13 cellular contexts compared by ENCODE assay signal in the genomic region with DNA sequence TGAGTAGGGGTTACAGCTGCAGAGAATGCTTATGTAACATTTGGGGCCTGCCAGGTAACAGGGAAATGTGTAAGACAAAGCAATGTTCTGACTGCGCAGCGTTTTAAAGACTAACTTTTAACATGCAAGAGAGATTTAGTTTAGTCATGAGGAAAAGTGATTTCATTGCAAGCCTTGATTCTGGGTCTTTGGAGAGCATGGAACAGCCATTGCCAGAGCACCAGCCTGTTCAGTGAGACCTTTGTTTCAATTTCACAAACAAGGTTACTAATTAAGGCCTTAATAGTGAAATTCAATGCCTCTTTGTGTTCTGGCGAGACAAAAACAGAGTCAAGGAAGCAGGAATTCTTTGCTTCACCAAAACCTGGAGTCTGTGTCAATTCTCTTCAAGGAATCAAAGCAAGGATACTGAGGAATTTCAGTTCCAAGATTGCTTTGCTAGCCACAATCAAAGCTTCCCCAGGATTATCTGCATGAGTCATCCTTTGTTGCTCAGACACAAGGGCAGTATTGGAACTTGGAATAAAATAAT. TPM values are rescaled to one million over a fixed set of nuclear protein-coding genes. Genes with fewer than 3 reads are reported as not detected.
A peak's percentile ranks its signal among the peaks of the same experiment; 100 is the strongest.
DNase-seq lines count a peak whose midpoint lies in the region; TF ChIP-seq lines count a peak whose summit lies in the region.
"Had no signal": no experiment of that assay in that cellular context is flagged by ENCODE, and none has a peak within 500 bp of the region (broad histone marks: within the 10 kb centered on the region; RNA-seq: fewer than 3 reads in every experiment).

No MANE protein-coding gene starts in this region.

- H3K4me3 Mint-ChIP-seq in endothelial cell (ENCODE audit: unreplicated experiment), result no peak overlapping the region
- no peak overlapping the region for H3K4me3 Mint-ChIP-seq in nephron progenitor cell
- H3K4me3 Mint-ChIP-seq: stimulated activated naive B cell treated with anti-CD40 and anti-IgM and Interleukin-4, amounts not matched to agents 10 μg/mL and 1 μg/mL and 100 μg/mL, for 72 hours had no signal

- H3K4me1 ChIP-seq in suprapubic skin, result peaks cover 14% of the 10 kb centered on the region

- H3K4me3 ChIP-seq in AG04450 (ENCODE audit: low read depth, low read length), result no peak overlapping the region
- H3K4me3 ChIP-seq in H7 (ENCODE audit: insufficient read depth, low read depth, low read length), result no peak overlapping the region
- H3K4me3 ChIP-seq in suprapubic skin, result no peak overlapping the region

- H3K4me1 Mint-ChIP-seq in endothelial cell (ENCODE audit: unreplicated experiment) (peaks cover 43% of the 10 kb centered on the region), nephron progenitor cell (peaks cover 34% of the 10 kb centered on the region)

- H3K36me3 ChIP-seq in H7 (replicated peaks; ENCODE audit: control insufficient read depth, insufficient read depth, low read length), result no peaks in the 10 kb centered on the region
- H3K36me3 ChIP-seq in suprapubic skin, result no peaks in the 10 kb centered on the region

- DNase-seq in AG04450 (ENCODE audit: low read depth, low spot score), result peak; percentile 13
- DNase-seq in LHCN-M2 (ENCODE audit: low read depth), result peak; percentile 67
- no peak for DNase-seq in endothelial cell (ENCODE audit: low spot score)
- no peak for DNase-seq in nephron progenitor cell
- DNase-seq in H7, result no peak
- no peak for DNase-seq in suprapubic skin (ENCODE audit: low spot score in 2 of 2)
- DNase-seq in NCI-H2081 treated with DMSO at 0.1 percent for 48 hours (lab: John Stamatoyannopoulos, UW), result no peak
- no peak for DNase-seq in NCI-H128 (lab: John Stamatoyannopoulos, UW; ENCODE audit: unreplicated experiment)
- DNase-seq: effector CD4-positive, alpha-beta T cell; left cardiac atrium; stimulated activated naive B cell treated with anti-CD40 and anti-IgM and Interleukin-4, amounts not matched to agents 10 μg/mL and 1 μg/mL and 100 μg/mL, for 72 hours had no signal

- CTCF ChIA-PET in AG04450 (lab: Charles Lee), result interaction anchor here (0.5 to 0.8 kb wide), 2 partner anchors 39 to 51 kb away, joined by 3 to 4 read pairs; no protein-coding TSS in a partner anchor

- TF ChIP-seq CTCF in AG04450 (IDR thresholded peaks at IDR 0.05; ENCODE audit: low read depth, low read length) (no peak), endothelial cell (IDR thresholded peaks at IDR 0.05; ENCODE audit: unreplicated experiment) (no peak), nephron progenitor cell (IDR thresholded peaks at IDR 0.05) (no peak), suprapubic skin (IDR thresholded peaks at IDR 0.05) (no peak)

- H3K27me3 ChIP-seq in AG04450 (ENCODE audit: control insufficient read depth, insufficient read depth, low read length) (no peaks in the 10 kb centered on the region), H7 (ENCODE audit: control insufficient read depth, insufficient read depth, low read length) (no peaks in the 10 kb centered on the region), suprapubic skin (no peaks in the 10 kb centered on the region)

- H3K9me3 Mint-ChIP-seq in endothelial cell (ENCODE audit: unreplicated experiment), result no peaks in the 10 kb centered on the region
- H3K9me3 Mint-ChIP-seq in nephron progenitor cell, result peaks cover 12% of the 10 kb centered on the region

- peak overlapping the region; percentile 42 for H3K27ac ChIP-seq in AG04450 (ENCODE audit: low read depth, low read length)
- H3K27ac ChIP-seq in suprapubic skin, result no peak overlapping the region
- H3K27ac ChIP-seq: C4-2B had no signal

- no peaks in the 10 kb centered on the region for H3K9me3 ChIP-seq in AG04450 (ENCODE audit: control insufficient read depth, insufficient read depth, low read length)
- H3K9me3 ChIP-seq in suprapubic skin, result no peaks in the 10 kb centered on the region

- 54% methylated on average over 3 of the region's 3 CpGs for WGBS in suprapubic skin

- H3K27me3 Mint-ChIP-seq in endothelial cell (ENCODE audit: unreplicated experiment) (peaks cover 6% of the 10 kb centered on the region), nephron progenitor cell (ENCODE audit: low read depth, poor library complexity) (no peaks in the 10 kb centered on the region)
- H3K27me3 Mint-ChIP-seq: stimulated activated naive B cell treated with anti-CD40 and anti-IgM and Interleukin-4, amounts not matched to agents 10 μg/mL and 1 μg/mL and 100 μg/mL, for 72 hours had no signal

- peaks cover 15% of the 10 kb centered on the region for H3K36me3 Mint-ChIP-seq in endothelial cell (ENCODE audit: low read depth, unreplicated experiment)
- peaks cover 41% of the 10 kb centered on the region for H3K36me3 Mint-ChIP-seq in nephron progenitor cell (ENCODE audit: low read depth)

- H3K27ac Mint-ChIP-seq in endothelial cell (ENCODE audit: unreplicated experiment) (peak overlapping the region; percentile 31), nephron progenitor cell (peak overlapping the region; percentile 86)
- H3K27ac Mint-ChIP-seq: activated T-helper 2 cell treated with anti-CD3 and anti-CD28 coated beads, Interferon-gamma antibody, Interleukin-2, Interleukin-4, amounts not matched to agents 10 μg/mL and 5 μg/mL and 100 μg/mL, durations not matched to agents 14 hours and 24 hours and 36 hours; stimulated activated naive B cell treated with anti-CD40 and anti-IgM and Interleukin-4, amounts not matched to agents 10 μg/mL and 1 μg/mL and 100 μg/mL, for 72 hours had no signal

- POLR2A ChIA-PET in AG04450 (lab: Yijun Ruan, JAX), result no interaction called here

- no peak for TF ChIP-seq EP300 in suprapubic skin (IDR thresholded peaks at IDR 0.05)

- TF ChIP-seq POLR2A in suprapubic skin (IDR thresholded peaks at IDR 0.05), result no peak

RNA-seq across cellular contexts. Expression of a gene that starts 14.4 kb away (rescaled TPM):
- 0.11 and 0.24 TPM in 2 replicates for polyA plus RNA-seq in AG04450 (2011; rRNA removed)
- polyA minus RNA-seq in AG04450 (2011; rRNA and poly(A)+ RNA removed), result 0.74 TPM in 1 of 2 replicates, not detected in the other
- total RNA-seq in LHCN-M2 (2014; rRNA removed) (not detected in 2 replicates), endothelial cell (ENCODE audit: unreplicated experiment) (0.18 TPM), suprapubic skin (10 to 100 TPM in 1 of 4 donors, 1 to 10 TPM in 3; 2.5 to 12.3 (median 6.5) TPM)
- 0.16 TPM for polyA plus RNA-seq in LHCN-M2 (2012)
- 0.66 and 1.2 TPM in 2 replicates for total RNA-seq in H7 (2014; rRNA removed; shearing (Covaris generic))
- total RNA-seq: activated T-helper 2 cell treated with anti-CD3 and anti-CD28 coated beads, Interferon-gamma antibody, Interleukin-2, Interleukin-4, amounts not matched to agents 10 μg/mL and 5 μg/mL and 100 μg/mL, durations not matched to agents 14 hours and 24 hours and 36 hours had no signal

RNA-seq across cellular contexts. Expression of a gene that starts 53.9 kb away (rescaled TPM):
- 23.3 and 35.4 TPM in 2 replicates for polyA plus RNA-seq in AG04450 (2011; rRNA removed)
- polyA minus RNA-seq in AG04450 (2011; rRNA and poly(A)+ RNA removed), result 11.3 and 13.2 TPM in 2 replicates
- total RNA-seq in LHCN-M2 (2014; rRNA removed), result 21.8 and 27.1 TPM in 2 replicates
- polyA plus RNA-seq in LHCN-M2 (2012), result 14.4 TPM
- total RNA-seq in endothelial cell (ENCODE audit: unreplicated experiment), result 21.7 TPM
- 11.3 and 13.8 TPM in 2 replicates for total RNA-seq in H7 (2014; rRNA removed; shearing (Covaris generic))
- total RNA-seq in suprapubic skin, result 10 to 100 TPM; 14.0 to 22.8 (median 19.9) TPM

Comparison
In these comparisons a context has a peak if more than half of its experiments do, and no peak if none do; other contexts are left out.
1. DNase-seq: peak in AG04450 (single experiment) and LHCN-M2 (single experiment); none in endothelial cell (single experiment), nephron progenitor cell (single experiment), H7 (single experiment), suprapubic skin (0 of 2), NCI-H2081 treated with DMSO at 0.1 percent for 48 hours (single experiment) and NCI-H128 (single experiment).